In the genomic region with DNA sequence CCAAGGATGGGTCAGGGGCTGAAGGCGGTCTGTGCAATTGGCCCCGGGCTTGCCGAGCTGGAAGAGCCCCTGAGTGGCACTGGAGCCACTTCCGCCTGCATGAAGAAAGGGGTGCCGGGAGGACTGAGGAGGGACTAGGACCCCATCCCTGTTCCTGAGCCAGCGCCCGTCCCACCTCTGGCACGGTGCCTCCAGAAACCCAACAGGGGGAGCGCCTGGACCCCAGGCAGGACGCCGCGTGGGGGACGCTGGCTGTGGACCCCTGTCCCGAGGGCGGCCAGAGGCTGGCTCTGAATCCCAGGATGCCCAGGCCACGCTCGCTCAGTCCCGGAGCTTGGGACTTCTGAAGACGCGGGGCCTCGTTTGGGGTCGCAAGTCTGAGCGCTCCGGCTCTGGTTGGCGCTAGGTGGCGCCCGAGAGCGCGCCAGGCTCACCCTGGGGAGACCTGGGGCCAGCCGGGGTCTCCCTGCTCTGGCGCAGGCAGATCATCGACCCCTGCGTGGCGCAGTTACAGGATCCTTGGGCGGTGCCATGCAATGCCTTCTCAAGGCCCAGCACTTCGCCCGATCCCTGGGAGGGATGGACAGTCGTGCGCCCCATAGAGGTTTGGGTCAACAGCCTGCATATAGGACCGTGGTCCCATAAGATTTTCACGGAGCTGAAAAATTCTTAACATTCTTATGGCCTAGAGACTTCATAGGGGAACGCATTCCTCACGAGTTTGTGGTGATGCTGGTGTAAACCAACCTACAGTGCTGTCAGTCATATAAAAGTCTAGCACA, we compare ENCODE assay signal across 1 cellular context.
A peak's percentile ranks its signal among the peaks of the same experiment; 100 is the strongest.
TF ChIP-seq lines count a peak whose summit lies in the region.

No MANE protein-coding gene starts in this region.

TF ChIP-seq in HEK293, 187 proteins besides CTCF, POLR2A, EP300 and RAD21 (continued from another document):
- TF ChIP-seq, protein P1, sequence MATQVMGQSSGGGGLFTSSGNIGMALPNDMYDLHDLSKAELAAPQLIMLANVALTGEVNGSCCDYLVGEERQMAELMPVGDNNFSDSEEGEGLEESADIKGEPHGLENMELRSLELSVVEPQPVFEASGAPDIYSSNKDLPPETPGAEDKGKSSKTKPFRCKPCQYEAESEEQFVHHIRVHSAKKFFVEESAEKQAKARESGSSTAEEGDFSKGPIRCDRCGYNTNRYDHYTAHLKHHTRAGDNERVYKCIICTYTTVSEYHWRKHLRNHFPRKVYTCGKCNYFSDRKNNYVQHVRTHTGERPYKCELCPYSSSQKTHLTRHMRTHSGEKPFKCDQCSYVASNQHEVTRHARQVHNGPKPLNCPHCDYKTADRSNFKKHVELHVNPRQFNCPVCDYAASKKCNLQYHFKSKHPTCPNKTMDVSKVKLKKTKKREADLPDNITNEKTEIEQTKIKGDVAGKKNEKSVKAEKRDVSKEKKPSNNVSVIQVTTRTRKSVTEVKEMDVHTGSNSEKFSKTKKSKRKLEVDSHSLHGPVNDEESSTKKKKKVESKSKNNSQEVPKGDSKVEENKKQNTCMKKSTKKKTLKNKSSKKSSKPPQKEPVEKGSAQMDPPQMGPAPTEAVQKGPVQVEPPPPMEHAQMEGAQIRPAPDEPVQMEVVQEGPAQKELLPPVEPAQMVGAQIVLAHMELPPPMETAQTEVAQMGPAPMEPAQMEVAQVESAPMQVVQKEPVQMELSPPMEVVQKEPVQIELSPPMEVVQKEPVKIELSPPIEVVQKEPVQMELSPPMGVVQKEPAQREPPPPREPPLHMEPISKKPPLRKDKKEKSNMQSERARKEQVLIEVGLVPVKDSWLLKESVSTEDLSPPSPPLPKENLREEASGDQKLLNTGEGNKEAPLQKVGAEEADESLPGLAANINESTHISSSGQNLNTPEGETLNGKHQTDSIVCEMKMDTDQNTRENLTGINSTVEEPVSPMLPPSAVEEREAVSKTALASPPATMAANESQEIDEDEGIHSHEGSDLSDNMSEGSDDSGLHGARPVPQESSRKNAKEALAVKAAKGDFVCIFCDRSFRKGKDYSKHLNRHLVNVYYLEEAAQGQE (tag by site-specific recombination; IDR thresholded peaks at IDR 0.05) = no peak
- TF ChIP-seq SP7 (tag by site-specific recombination; IDR thresholded peaks at IDR 0.05) (no peak), ZNF48 (tag by site-specific recombination; IDR thresholded peaks at IDR 0.05) (no peak), ZEB2 (tag by site-specific recombination; IDR thresholded peaks at IDR 0.05) (no peak), ZNF664 (tag by site-specific recombination; IDR thresholded peaks at IDR 0.05) (no peak), ZNF341 (tag by site-specific recombination; IDR thresholded peaks at IDR 0.05; ENCODE audit: low read depth) (no peak), ZNF521 (tag by site-specific recombination; IDR thresholded peaks at IDR 0.05) (no peak), ZNF2 (tag by site-specific recombination; IDR thresholded peaks at IDR 0.05) (0 out of 2 replicates have a peak, but pooled peaks have one; percentile 50), OVOL3 (tag by site-specific recombination; IDR thresholded peaks at IDR 0.05) (no peak), ZNF391 (tag by site-specific recombination; IDR thresholded peaks at IDR 0.05; ENCODE audit: borderline replicate concordance, low read depth) (no peak), ZNF335 (tag by site-specific recombination; conservative IDR thresholded peaks at IDR 0.05) (peak; percentile 92), ZNF239 (tag by site-specific recombination; IDR thresholded peaks at IDR 0.05) (no peak), KLF16 (tag by site-specific recombination; IDR thresholded peaks at IDR 0.05) (no peak)
- TF ChIP-seq, protein P2, sequence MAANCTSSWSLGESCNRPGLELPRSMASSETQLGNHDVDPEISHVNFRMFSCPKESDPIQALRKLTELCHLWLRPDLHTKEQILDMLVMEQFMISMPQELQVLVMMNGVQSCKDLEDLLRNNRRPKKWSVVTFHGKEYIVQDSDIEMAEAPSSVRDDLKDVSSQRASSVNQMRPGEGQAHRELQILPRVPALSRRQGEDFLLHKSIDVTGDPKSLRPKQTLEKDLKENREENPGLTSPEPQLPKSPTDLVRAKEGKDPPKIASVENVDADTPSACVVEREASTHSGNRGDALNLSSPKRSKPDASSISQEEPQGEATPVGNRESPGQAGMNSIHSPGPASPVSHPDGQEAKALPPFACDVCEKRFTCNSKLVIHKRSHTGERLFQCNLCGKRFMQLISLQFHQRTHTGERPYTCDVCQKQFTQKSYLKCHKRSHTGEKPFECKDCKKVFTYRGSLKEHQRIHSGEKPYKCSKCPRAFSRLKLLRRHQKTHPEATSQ (tag by site-specific recombination; IDR thresholded peaks at IDR 0.05) = no peak
- TF ChIP-seq, protein P3, sequence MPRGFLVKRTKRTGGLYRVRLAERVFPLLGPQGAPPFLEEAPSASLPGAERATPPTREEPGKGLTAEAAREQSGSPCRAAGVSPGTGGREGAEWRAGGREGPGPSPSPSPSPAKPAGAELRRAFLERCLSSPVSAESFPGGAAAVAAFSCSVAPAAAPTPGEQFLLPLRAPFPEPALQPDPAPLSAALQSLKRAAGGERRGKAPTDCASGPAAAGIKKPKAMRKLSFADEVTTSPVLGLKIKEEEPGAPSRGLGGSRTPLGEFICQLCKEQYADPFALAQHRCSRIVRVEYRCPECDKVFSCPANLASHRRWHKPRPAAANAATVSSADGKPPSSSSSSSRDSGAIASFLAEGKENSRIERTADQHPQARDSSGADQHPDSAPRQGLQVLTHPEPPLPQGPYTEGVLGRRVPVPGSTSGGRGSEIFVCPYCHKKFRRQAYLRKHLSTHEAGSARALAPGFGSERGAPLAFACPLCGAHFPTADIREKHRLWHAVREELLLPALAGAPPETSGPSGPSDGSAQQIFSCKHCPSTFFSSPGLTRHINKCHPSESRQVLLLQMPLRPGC (tag by site-specific recombination; IDR thresholded peaks at IDR 0.05) = no peak
TF ChIP-seq in HEK293: peak in this region for 21.
